ENCODE assay signal across 1 cellular context in genomic region chr17:80791758-80792284, GRCh38.
TF ChIP-seq lines count a peak whose summit lies in the region.

No MANE protein-coding gene starts in this region.

TF ChIP-seq in HEK293, 187 proteins besides CTCF, POLR2A, EP300 and RAD21 (continued from another document and continues in another):
- TF ChIP-seq, protein P1, sequence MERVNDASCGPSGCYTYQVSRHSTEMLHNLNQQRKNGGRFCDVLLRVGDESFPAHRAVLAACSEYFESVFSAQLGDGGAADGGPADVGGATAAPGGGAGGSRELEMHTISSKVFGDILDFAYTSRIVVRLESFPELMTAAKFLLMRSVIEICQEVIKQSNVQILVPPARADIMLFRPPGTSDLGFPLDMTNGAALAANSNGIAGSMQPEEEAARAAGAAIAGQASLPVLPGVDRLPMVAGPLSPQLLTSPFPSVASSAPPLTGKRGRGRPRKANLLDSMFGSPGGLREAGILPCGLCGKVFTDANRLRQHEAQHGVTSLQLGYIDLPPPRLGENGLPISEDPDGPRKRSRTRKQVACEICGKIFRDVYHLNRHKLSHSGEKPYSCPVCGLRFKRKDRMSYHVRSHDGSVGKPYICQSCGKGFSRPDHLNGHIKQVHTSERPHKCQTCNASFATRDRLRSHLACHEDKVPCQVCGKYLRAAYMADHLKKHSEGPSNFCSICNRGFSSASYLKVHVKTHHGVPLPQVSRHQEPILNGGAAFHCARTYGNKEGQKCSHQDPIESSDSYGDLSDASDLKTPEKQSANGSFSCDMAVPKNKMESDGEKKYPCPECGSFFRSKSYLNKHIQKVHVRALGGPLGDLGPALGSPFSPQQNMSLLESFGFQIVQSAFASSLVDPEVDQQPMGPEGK (tag by site-specific recombination; IDR thresholded peaks at IDR 0.05), result 0 out of 2 replicates have a peak, but pooled peaks have one; percentile 26
- TF ChIP-seq ZSCAN16 (tag by site-specific recombination; IDR thresholded peaks at IDR 0.05), result no peak
- TF ChIP-seq, protein P2, sequence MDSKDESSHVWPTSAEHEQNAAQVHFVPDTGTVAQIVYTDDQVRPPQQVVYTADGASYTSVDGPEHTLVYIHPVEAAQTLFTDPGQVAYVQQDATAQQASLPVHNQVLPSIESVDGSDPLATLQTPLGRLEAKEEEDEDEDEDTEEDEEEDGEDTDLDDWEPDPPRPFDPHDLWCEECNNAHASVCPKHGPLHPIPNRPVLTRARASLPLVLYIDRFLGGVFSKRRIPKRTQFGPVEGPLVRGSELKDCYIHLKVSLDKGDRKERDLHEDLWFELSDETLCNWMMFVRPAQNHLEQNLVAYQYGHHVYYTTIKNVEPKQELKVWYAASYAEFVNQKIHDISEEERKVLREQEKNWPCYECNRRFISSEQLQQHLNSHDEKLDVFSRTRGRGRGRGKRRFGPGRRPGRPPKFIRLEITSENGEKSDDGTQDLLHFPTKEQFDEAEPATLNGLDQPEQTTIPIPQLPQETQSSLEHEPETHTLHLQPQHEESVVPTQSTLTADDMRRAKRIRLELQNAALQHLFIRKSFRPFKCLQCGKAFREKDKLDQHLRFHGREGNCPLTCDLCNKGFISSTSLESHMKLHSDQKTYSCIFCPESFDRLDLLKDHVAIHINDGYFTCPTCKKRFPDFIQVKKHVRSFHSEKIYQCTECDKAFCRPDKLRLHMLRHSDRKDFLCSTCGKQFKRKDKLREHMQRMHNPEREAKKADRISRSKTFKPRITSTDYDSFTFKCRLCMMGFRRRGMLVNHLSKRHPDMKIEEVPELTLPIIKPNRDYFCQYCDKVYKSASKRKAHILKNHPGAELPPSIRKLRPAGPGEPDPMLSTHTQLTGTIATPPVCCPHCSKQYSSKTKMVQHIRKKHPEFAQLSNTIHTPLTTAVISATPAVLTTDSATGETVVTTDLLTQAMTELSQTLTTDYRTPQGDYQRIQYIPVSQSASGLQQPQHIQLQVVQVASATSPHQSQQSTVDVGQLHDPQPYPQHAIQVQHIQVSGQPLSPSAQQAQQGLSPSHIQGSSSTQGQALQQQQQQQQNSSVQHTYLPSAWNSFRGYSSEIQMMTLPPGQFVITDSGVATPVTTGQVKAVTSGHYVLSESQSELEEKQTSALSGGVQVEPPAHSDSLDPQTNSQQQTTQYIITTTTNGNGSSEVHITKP (tag by site-specific recombination; IDR thresholded peaks at IDR 0.05), result peak; percentile 72
- TF ChIP-seq ZNF157 (tag by site-specific recombination; IDR thresholded peaks at IDR 0.05), result no peak
- no peak for TF ChIP-seq HOXD13 (CRISPR knock-in tag; IDR thresholded peaks at IDR 0.05; ENCODE audit: borderline replicate concordance)
- 0 out of 2 replicates have a peak, but pooled peaks have one; percentile 45 for TF ChIP-seq ZBTB21 (tag by site-specific recombination; IDR thresholded peaks at IDR 0.05)
- no peak for TF ChIP-seq ZNF175 (tag by site-specific recombination; IDR thresholded peaks at IDR 0.05)
- no peak for TF ChIP-seq GLIS1 (tag by site-specific recombination; IDR thresholded peaks at IDR 0.05)
- no peak for TF ChIP-seq ZBTB11 (tag by site-specific recombination; conservative IDR thresholded peaks at IDR 0.05; ENCODE audit: low read depth)
- TF ChIP-seq ZNF221 (tag by site-specific recombination; IDR thresholded peaks at IDR 0.05; ENCODE audit: borderline replicate concordance), result no peak
- TF ChIP-seq ZNF248 (tag by site-specific recombination; IDR thresholded peaks at IDR 0.05), result no peak
- no peak for TF ChIP-seq OVOL3 (tag by site-specific recombination; IDR thresholded peaks at IDR 0.05)
- TF ChIP-seq, protein P3, sequence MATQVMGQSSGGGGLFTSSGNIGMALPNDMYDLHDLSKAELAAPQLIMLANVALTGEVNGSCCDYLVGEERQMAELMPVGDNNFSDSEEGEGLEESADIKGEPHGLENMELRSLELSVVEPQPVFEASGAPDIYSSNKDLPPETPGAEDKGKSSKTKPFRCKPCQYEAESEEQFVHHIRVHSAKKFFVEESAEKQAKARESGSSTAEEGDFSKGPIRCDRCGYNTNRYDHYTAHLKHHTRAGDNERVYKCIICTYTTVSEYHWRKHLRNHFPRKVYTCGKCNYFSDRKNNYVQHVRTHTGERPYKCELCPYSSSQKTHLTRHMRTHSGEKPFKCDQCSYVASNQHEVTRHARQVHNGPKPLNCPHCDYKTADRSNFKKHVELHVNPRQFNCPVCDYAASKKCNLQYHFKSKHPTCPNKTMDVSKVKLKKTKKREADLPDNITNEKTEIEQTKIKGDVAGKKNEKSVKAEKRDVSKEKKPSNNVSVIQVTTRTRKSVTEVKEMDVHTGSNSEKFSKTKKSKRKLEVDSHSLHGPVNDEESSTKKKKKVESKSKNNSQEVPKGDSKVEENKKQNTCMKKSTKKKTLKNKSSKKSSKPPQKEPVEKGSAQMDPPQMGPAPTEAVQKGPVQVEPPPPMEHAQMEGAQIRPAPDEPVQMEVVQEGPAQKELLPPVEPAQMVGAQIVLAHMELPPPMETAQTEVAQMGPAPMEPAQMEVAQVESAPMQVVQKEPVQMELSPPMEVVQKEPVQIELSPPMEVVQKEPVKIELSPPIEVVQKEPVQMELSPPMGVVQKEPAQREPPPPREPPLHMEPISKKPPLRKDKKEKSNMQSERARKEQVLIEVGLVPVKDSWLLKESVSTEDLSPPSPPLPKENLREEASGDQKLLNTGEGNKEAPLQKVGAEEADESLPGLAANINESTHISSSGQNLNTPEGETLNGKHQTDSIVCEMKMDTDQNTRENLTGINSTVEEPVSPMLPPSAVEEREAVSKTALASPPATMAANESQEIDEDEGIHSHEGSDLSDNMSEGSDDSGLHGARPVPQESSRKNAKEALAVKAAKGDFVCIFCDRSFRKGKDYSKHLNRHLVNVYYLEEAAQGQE (tag by site-specific recombination; IDR thresholded peaks at IDR 0.05), result peak; percentile 60; the same call in 1 of the 2 replicates
- TF ChIP-seq REPIN1 (tag by site-specific recombination; IDR thresholded peaks at IDR 0.05; ENCODE audit: low read depth), result no peak
- TF ChIP-seq ZNF362 (tag by site-specific recombination; IDR thresholded peaks at IDR 0.05), result no peak
- no peak for TF ChIP-seq ZNF391 (tag by site-specific recombination; IDR thresholded peaks at IDR 0.05; ENCODE audit: borderline replicate concordance, low read depth)
- 0 out of 2 replicates have a peak, but pooled peaks have one; percentile 39 for TF ChIP-seq ZFP69B (tag by site-specific recombination; IDR thresholded peaks at IDR 0.05)
- TF ChIP-seq ZNF211 (tag by site-specific recombination; IDR thresholded peaks at IDR 0.05; ENCODE audit: low read depth), result no peak
- TF ChIP-seq, protein P4, sequence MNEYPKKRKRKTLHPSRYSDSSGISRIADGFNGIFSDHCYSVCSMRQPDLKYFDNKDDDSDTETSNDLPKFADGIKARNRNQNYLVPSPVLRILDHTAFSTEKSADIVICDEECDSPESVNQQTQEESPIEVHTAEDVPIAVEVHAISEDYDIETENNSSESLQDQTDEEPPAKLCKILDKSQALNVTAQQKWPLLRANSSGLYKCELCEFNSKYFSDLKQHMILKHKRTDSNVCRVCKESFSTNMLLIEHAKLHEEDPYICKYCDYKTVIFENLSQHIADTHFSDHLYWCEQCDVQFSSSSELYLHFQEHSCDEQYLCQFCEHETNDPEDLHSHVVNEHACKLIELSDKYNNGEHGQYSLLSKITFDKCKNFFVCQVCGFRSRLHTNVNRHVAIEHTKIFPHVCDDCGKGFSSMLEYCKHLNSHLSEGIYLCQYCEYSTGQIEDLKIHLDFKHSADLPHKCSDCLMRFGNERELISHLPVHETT (tag by site-specific recombination; IDR thresholded peaks at IDR 0.05), result no peak
- TF ChIP-seq ZNF112 (tag by site-specific recombination; IDR thresholded peaks at IDR 0.05), result no peak
- TF ChIP-seq, protein P5, sequence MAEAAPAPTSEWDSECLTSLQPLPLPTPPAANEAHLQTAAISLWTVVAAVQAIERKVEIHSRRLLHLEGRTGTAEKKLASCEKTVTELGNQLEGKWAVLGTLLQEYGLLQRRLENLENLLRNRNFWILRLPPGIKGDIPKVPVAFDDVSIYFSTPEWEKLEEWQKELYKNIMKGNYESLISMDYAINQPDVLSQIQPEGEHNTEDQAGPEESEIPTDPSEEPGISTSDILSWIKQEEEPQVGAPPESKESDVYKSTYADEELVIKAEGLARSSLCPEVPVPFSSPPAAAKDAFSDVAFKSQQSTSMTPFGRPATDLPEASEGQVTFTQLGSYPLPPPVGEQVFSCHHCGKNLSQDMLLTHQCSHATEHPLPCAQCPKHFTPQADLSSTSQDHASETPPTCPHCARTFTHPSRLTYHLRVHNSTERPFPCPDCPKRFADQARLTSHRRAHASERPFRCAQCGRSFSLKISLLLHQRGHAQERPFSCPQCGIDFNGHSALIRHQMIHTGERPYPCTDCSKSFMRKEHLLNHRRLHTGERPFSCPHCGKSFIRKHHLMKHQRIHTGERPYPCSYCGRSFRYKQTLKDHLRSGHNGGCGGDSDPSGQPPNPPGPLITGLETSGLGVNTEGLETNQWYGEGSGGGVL (tag by site-specific recombination; IDR thresholded peaks at IDR 0.05), result no peak
- no peak for TF ChIP-seq KLF10 (tag by site-specific recombination; IDR thresholded peaks at IDR 0.05)
- peak; percentile 79 for TF ChIP-seq ZNF2 (tag by site-specific recombination; IDR thresholded peaks at IDR 0.05)
- TF ChIP-seq ZBTB10 (tag by site-specific recombination; IDR thresholded peaks at IDR 0.05), result no peak
- TF ChIP-seq, protein P6, sequence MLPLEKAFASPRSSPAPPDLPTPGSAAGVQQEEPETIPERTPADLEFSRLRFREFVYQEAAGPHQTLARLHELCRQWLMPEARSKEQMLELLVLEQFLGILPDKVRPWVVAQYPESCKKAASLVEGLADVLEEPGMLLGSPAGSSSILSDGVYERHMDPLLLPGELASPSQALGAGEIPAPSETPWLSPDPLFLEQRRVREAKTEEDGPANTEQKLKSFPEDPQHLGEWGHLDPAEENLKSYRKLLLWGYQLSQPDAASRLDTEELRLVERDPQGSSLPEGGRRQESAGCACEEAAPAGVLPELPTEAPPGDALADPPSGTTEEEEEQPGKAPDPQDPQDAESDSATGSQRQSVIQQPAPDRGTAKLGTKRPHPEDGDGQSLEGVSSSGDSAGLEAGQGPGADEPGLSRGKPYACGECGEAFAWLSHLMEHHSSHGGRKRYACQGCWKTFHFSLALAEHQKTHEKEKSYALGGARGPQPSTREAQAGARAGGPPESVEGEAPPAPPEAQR (tag by site-specific recombination; IDR thresholded peaks at IDR 0.05), result no peak
- TF ChIP-seq, protein P7, sequence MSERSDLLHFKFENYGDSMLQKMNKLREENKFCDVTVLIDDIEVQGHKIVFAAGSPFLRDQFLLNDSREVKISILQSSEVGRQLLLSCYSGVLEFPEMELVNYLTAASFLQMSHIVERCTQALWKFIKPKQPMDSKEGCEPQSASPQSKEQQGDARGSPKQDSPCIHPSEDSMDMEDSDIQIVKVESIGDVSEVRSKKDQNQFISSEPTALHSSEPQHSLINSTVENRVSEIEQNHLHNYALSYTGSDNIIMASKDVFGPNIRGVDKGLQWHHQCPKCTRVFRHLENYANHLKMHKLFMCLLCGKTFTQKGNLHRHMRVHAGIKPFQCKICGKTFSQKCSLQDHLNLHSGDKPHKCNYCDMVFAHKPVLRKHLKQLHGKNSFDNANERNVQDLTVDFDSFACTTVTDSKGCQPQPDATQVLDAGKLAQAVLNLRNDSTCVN (tag by site-specific recombination; optimal IDR thresholded peaks at IDR 0.05), result no peak
- no peak for TF ChIP-seq MZF1 (tag by site-specific recombination; IDR thresholded peaks at IDR 0.05; ENCODE audit: borderline replicate concordance)
- TF ChIP-seq ZNF341 (tag by site-specific recombination; IDR thresholded peaks at IDR 0.05; ENCODE audit: low read depth), result no peak
